In genomic region chr14:99634443-99634842, GRCh38 we compare ENCODE assay signal across 2 cellular contexts.
TF ChIP-seq lines count a peak whose summit lies in the region.

No MANE protein-coding gene starts in this region.

TF ChIP-seq in HepG2, 621 proteins besides CTCF, POLR2A, EP300 and RAD21 (continues in another document):
- TF ChIP-seq ZHX2 (IDR thresholded peaks at IDR 0.05; ENCODE audit: low read depth) (no peak), ZHX2 (CRISPR knock-in tag; IDR thresholded peaks at IDR 0.05; ENCODE audit: borderline replicate concordance) (no peak), ZNF619 (CRISPR knock-in tag; IDR thresholded peaks at IDR 0.05) (no peak), ZNF335 (CRISPR knock-in tag; IDR thresholded peaks at IDR 0.05) (no peak), CBX5 (CRISPR knock-in tag; IDR thresholded peaks at IDR 0.05; ENCODE audit: borderline replicate concordance) (no peak), HIVEP1 (CRISPR knock-in tag; IDR thresholded peaks at IDR 0.05) (no peak), ZSCAN9 (CRISPR knock-in tag; IDR thresholded peaks at IDR 0.05; ENCODE audit: borderline replicate concordance) (no peak), CREB3 (CRISPR knock-in tag; IDR thresholded peaks at IDR 0.05) (no peak), SCMH1 (CRISPR knock-in tag; IDR thresholded peaks at IDR 0.05; ENCODE audit: borderline replicate concordance) (no peak), ZNF564 (CRISPR knock-in tag; IDR thresholded peaks at IDR 0.05) (no peak), CHD2 (IDR thresholded peaks at IDR 0.05; ENCODE audit: low read depth, low read length) (no peak), CHD4 (IDR thresholded peaks at IDR 0.05; ENCODE audit: borderline replicate concordance, low read length) (no peak)
- TF ChIP-seq, protein P1, sequence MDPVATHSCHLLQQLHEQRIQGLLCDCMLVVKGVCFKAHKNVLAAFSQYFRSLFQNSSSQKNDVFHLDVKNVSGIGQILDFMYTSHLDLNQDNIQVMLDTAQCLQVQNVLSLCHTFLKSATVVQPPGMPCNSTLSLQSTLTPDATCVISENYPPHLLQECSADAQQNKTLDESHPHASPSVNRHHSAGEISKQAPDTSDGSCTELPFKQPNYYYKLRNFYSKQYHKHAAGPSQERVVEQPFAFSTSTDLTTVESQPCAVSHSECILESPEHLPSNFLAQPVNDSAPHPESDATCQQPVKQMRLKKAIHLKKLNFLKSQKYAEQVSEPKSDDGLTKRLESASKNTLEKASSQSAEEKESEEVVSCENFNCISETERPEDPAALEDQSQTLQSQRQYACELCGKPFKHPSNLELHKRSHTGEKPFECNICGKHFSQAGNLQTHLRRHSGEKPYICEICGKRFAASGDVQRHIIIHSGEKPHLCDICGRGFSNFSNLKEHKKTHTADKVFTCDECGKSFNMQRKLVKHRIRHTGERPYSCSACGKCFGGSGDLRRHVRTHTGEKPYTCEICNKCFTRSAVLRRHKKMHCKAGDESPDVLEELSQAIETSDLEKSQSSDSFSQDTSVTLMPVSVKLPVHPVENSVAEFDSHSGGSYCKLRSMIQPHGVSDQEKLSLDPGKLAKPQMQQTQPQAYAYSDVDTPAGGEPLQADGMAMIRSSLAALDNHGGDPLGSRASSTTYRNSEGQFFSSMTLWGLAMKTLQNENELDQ (CRISPR knock-in tag; IDR thresholded peaks at IDR 0.05; ENCODE audit: borderline replicate concordance) = no peak
- TF ChIP-seq, protein P2, sequence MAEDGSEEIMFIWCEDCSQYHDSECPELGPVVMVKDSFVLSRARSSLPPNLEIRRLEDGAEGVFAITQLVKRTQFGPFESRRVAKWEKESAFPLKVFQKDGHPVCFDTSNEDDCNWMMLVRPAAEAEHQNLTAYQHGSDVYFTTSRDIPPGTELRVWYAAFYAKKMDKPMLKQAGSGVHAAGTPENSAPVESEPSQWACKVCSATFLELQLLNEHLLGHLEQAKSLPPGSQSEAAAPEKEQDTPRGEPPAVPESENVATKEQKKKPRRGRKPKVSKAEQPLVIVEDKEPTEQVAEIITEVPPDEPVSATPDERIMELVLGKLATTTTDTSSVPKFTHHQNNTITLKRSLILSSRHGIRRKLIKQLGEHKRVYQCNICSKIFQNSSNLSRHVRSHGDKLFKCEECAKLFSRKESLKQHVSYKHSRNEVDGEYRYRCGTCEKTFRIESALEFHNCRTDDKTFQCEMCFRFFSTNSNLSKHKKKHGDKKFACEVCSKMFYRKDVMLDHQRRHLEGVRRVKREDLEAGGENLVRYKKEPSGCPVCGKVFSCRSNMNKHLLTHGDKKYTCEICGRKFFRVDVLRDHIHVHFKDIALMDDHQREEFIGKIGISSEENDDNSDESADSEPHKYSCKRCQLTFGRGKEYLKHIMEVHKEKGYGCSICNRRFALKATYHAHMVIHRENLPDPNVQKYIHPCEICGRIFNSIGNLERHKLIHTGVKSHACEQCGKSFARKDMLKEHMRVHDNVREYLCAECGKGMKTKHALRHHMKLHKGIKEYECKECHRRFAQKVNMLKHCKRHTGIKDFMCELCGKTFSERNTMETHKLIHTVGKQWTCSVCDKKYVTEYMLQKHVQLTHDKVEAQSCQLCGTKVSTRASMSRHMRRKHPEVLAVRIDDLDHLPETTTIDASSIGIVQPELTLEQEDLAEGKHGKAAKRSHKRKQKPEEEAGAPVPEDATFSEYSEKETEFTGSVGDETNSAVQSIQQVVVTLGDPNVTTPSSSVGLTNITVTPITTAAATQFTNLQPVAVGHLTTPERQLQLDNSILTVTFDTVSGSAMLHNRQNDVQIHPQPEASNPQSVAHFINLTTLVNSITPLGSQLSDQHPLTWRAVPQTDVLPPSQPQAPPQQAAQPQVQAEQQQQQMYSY (CRISPR knock-in tag; IDR thresholded peaks at IDR 0.05) = no peak

TF ChIP-seq in K562, 482 proteins besides CTCF, POLR2A, EP300 and RAD21:
- TF ChIP-seq GTF3C2 (IDR thresholded peaks at IDR 0.05; ENCODE audit: borderline replicate concordance, extremely low read depth, insufficient read length) (no peak), TAL1 (IDR thresholded peaks at IDR 0.05) (peak; percentile 45; the same call in 1 of the 2 replicates), TFAM (CRISPR knock-in tag; conservative IDR thresholded peaks at IDR 0.05) (no peak), RBM25 (IDR thresholded peaks at IDR 0.05; ENCODE audit: low read depth, low read length, severe bottlenecking) (peak; percentile 28), TCF3 (CRISPR knock-in tag; IDR thresholded peaks at IDR 0.05) (peak; percentile 62), ARID1B (IDR thresholded peaks at IDR 0.05) (peak; percentile 59), TFAP4 (CRISPR knock-in tag; IDR thresholded peaks at IDR 0.05; ENCODE audit: borderline replicate concordance) (peak; percentile 77), ZNF239 (CRISPR knock-in tag; IDR thresholded peaks at IDR 0.05) (peak; percentile 81), ZNF583 (CRISPR knock-in tag; IDR thresholded peaks at IDR 0.05) (no peak), FOXA3 (CRISPR knock-in tag; conservative IDR thresholded peaks at IDR 0.05 in 1 of 2, IDR thresholded peaks at IDR 0.05 in 1 of 2) (no peak), DACH1 (IDR thresholded peaks at IDR 0.05; ENCODE audit: partially characterized antibody) (peak; percentile 50), CBFA2T3 (IDR thresholded peaks at IDR 0.05) (peak; percentile 57; the same call in 1 of the 2 replicates), CBFA2T2 (conservative IDR thresholded peaks at IDR 0.05) (peak; percentile 37; the same call in 1 of the 2 replicates), TEAD4 (IDR thresholded peaks at IDR 0.05; ENCODE audit: low read length) (0 out of 2 replicates have a peak, but pooled peaks have one; percentile 12), TEAD4 (CRISPR knock-in tag; IDR thresholded peaks at IDR 0.05; ENCODE audit: borderline replicate concordance) (no peak), MECOM (CRISPR knock-in tag; IDR thresholded peaks at IDR 0.05) (no peak), FOXM1 (IDR thresholded peaks at IDR 0.05; ENCODE audit: low read depth) (no peak), FOXM1 (CRISPR knock-in tag; IDR thresholded peaks at IDR 0.05; ENCODE audit: low read depth) (no peak), NCOR1 (IDR thresholded peaks at IDR 0.05) (peak; percentile 27; the same call in 1 of the 2 replicates)
TF ChIP-seq in K562: peak in this region for 11.
